In genomic region chr10:34187201-34187600, GRCh38 we compare ENCODE assay signal across 1 cellular context.
TF ChIP-seq lines count a peak whose summit lies in the region.

No MANE protein-coding gene starts in this region.

TF ChIP-seq in HepG2, 621 proteins besides CTCF, POLR2A, EP300 and RAD21 (continued from another document):
- TF ChIP-seq, protein P1, sequence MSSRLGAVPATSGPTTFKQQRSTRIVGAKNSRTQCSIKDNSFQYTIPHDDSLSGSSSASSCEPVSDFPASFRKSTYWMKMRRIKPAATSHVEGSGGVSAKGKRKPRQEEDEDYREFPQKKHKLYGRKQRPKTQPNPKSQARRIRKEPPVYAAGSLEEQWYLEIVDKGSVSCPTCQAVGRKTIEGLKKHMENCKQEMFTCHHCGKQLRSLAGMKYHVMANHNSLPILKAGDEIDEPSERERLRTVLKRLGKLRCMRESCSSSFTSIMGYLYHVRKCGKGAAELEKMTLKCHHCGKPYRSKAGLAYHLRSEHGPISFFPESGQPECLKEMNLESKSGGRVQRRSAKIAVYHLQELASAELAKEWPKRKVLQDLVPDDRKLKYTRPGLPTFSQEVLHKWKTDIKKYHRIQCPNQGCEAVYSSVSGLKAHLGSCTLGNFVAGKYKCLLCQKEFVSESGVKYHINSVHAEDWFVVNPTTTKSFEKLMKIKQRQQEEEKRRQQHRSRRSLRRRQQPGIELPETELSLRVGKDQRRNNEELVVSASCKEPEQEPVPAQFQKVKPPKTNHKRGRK (CRISPR knock-in tag; IDR thresholded peaks at IDR 0.05): no peak
